Comparison of ENCODE assay signal across 1 cellular context in the genomic region with DNA sequence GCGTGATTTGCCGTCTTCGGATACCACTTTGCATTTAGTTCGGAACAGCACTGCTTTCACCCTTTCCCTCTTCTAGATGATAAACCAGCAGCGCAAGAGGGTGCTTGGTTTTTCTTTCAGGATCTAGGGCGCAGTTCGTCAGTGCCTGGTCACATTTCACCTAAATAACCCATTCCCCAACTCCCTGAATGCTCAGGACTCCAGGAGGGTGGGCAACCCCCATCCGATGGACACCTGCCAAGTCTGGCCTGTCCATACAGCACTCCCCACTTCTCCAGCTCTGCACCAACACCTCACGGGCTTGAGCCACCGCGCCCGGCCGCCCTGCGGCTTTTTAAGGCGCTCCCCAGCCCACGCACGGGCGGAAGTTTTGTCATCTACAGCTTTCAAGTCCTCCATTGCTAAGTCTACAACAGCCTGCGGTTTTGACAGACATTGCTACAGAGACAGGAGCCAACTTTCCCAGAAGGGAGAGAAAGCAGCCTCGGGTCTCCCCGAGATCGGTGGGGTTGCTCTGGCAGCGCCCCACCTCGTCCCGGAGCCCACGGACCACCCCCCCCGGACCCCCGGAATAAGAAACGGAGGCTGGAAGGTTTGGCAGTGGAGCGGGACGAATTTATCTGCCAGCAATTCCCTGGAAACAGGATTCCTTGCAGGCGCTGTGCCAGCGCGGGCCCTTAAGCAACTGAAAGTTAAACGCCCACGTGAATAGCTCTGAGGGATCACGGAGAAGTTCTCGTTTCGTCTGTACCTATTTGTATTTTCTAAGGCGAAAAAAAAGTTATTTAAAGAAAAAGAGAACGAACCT.
TF ChIP-seq lines count a peak whose summit lies in the region.

No MANE protein-coding gene starts in this region.

TF ChIP-seq in H1, 55 proteins besides CTCF, POLR2A, EP300 and RAD21:
- no peak for TF ChIP-seq CHD1 (IDR thresholded peaks at IDR 0.05; ENCODE audit: low read depth, low read length)
- TF ChIP-seq, protein P1, sequence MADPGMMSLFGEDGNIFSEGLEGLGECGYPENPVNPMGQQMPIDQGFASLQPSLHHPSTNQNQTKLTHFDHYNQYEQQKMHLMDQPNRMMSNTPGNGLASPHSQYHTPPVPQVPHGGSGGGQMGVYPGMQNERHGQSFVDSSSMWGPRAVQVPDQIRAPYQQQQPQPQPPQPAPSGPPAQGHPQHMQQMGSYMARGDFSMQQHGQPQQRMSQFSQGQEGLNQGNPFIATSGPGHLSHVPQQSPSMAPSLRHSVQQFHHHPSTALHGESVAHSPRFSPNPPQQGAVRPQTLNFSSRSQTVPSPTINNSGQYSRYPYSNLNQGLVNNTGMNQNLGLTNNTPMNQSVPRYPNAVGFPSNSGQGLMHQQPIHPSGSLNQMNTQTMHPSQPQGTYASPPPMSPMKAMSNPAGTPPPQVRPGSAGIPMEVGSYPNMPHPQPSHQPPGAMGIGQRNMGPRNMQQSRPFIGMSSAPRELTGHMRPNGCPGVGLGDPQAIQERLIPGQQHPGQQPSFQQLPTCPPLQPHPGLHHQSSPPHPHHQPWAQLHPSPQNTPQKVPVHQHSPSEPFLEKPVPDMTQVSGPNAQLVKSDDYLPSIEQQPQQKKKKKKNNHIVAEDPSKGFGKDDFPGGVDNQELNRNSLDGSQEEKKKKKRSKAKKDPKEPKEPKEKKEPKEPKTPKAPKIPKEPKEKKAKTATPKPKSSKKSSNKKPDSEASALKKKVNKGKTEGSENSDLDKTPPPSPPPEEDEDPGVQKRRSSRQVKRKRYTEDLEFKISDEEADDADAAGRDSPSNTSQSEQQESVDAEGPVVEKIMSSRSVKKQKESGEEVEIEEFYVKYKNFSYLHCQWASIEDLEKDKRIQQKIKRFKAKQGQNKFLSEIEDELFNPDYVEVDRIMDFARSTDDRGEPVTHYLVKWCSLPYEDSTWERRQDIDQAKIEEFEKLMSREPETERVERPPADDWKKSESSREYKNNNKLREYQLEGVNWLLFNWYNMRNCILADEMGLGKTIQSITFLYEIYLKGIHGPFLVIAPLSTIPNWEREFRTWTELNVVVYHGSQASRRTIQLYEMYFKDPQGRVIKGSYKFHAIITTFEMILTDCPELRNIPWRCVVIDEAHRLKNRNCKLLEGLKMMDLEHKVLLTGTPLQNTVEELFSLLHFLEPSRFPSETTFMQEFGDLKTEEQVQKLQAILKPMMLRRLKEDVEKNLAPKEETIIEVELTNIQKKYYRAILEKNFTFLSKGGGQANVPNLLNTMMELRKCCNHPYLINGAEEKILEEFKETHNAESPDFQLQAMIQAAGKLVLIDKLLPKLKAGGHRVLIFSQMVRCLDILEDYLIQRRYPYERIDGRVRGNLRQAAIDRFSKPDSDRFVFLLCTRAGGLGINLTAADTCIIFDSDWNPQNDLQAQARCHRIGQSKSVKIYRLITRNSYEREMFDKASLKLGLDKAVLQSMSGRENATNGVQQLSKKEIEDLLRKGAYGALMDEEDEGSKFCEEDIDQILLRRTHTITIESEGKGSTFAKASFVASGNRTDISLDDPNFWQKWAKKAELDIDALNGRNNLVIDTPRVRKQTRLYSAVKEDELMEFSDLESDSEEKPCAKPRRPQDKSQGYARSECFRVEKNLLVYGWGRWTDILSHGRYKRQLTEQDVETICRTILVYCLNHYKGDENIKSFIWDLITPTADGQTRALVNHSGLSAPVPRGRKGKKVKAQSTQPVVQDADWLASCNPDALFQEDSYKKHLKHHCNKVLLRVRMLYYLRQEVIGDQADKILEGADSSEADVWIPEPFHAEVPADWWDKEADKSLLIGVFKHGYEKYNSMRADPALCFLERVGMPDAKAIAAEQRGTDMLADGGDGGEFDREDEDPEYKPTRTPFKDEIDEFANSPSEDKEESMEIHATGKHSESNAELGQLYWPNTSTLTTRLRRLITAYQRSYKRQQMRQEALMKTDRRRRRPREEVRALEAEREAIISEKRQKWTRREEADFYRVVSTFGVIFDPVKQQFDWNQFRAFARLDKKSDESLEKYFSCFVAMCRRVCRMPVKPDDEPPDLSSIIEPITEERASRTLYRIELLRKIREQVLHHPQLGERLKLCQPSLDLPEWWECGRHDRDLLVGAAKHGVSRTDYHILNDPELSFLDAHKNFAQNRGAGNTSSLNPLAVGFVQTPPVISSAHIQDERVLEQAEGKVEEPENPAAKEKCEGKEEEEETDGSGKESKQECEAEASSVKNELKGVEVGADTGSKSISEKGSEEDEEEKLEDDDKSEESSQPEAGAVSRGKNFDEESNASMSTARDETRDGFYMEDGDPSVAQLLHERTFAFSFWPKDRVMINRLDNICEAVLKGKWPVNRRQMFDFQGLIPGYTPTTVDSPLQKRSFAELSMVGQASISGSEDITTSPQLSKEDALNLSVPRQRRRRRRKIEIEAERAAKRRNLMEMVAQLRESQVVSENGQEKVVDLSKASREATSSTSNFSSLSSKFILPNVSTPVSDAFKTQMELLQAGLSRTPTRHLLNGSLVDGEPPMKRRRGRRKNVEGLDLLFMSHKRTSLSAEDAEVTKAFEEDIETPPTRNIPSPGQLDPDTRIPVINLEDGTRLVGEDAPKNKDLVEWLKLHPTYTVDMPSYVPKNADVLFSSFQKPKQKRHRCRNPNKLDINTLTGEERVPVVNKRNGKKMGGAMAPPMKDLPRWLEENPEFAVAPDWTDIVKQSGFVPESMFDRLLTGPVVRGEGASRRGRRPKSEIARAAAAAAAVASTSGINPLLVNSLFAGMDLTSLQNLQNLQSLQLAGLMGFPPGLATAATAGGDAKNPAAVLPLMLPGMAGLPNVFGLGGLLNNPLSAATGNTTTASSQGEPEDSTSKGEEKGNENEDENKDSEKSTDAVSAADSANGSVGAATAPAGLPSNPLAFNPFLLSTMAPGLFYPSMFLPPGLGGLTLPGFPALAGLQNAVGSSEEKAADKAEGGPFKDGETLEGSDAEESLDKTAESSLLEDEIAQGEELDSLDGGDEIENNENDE (IDR thresholded peaks at IDR 0.05; ENCODE audit: insufficient replicate concordance, low read length) = no peak
- TF ChIP-seq CBX5 (IDR thresholded peaks at IDR 0.05; ENCODE audit: low read depth, low read length) = no peak
- TF ChIP-seq RNF2 (IDR thresholded peaks at IDR 0.05; ENCODE audit: borderline replicate concordance, low read depth, low read length, missing control alignments, poor library complexity, severe bottlenecking) = peak; percentile 97
- 0 out of 2 replicates have a peak, but pooled peaks have one; percentile 17 for TF ChIP-seq CBX8 (IDR thresholded peaks at IDR 0.05; ENCODE audit: borderline replicate concordance, low read depth, low read length)
- no peak for TF ChIP-seq CREB1 (IDR thresholded peaks at IDR 0.05)
- no peak for TF ChIP-seq BCL11A (IDR thresholded peaks at IDR 0.05; ENCODE audit: low read depth in 2 of 2, low read length in 2 of 2)
- no peak for TF ChIP-seq SIX5 (IDR thresholded peaks at IDR 0.05; ENCODE audit: low read depth, low read length)
- peak; percentile 97 for TF ChIP-seq EZH2 (IDR thresholded peaks at IDR 0.05; ENCODE audit: low read depth, low read length, severe bottlenecking)
- TF ChIP-seq USF2 (IDR thresholded peaks at IDR 0.05; ENCODE audit: low read length) = no peak
- peak; percentile 24 for TF ChIP-seq KDM4A (IDR thresholded peaks at IDR 0.05; ENCODE audit: low read depth, low read length, severe bottlenecking)
- TF ChIP-seq SUZ12 (IDR thresholded peaks at IDR 0.05; ENCODE audit: low read length) = peak; percentile 97
- TF ChIP-seq ZNF274 (IDR thresholded peaks at IDR 0.05; ENCODE audit: borderline replicate concordance, extremely low read depth, low read length) = no peak
